ENCODE assay signal across 23 cellular contexts in the genomic region with DNA sequence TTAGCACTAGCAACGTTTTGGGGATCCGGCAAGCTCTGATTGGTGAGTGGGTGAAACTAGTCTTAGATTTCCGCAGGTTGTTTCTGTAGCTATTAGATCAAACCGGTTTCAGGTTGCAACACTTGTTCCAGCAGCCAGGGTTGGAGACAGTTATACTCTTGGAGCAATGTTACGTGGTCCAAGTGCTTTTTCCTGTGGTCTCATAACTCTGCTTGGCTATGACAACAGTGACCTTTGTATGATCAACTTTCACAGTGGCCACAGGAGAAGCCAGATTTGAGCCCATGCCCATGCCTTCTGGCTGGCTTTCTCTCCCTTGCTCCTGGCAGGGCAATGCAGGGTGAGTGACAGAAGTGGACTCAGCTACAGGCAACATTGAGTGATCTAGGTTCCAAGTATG.
DNase-seq lines count a peak whose midpoint lies in the region; ATAC-seq, FAIRE-seq and TF ChIP-seq lines count a peak whose summit lies in the region.
"Had no signal": no experiment of that assay in that cellular context is flagged by ENCODE, and none has a peak within 500 bp of the region (broad histone marks: within the 10 kb centered on the region; RNA-seq: fewer than 3 reads in every experiment).

No MANE protein-coding gene starts in this region.

- no peaks in the 10 kb centered on the region for H3K36me3 ChIP-seq in bronchial epithelial cell (ENCODE audit: control insufficient read depth, insufficient read depth, low read length)
- no peaks in the 10 kb centered on the region for H3K36me3 ChIP-seq in left lung
- H3K36me3 ChIP-seq: brain microvascular endothelial cell, neural progenitor cell, transverse colon had no signal

- ATAC-seq in Right ventricle myocardium superior (ENCODE audit: poor library complexity) (peak; percentile 22), Right ventricle myocardium inferior (no peak), left lung (peak; percentile 51)
- ATAC-seq: A549; activated T-cell treated with anti-CD3 and anti-CD28 coated beads, Interleukin-2, amount 50 U/mL, for 4 hours; stimulated activated naive B cell treated with anti-CD40 and anti-IgM and Interleukin-4, amounts not matched to agents 10 μg/mL and 1 μg/mL and 100 μg/mL, for 72 hours; T-helper 17 cell had no signal

- peaks cover 3 to 14% of the 10 kb centered on the region in 2 donors for H3K4me1 ChIP-seq in left lung

- no peak overlapping the region for H3K27ac Mint-ChIP-seq in type B pancreatic cell
- H3K27ac Mint-ChIP-seq: activated CD4-positive, alpha-beta memory T cell treated with anti-CD3 and anti-CD28 coated beads for 36 hours; activated naive CD8-positive, alpha-beta T cell; neural progenitor cell; stimulated activated naive B cell treated with anti-CD40 and anti-IgM and Interleukin-4, amounts not matched to agents 10 μg/mL and 1 μg/mL and 100 μg/mL, for 72 hours had no signal

- peak; percentile 23 for FAIRE-seq in bronchial epithelial cell (lab: Jason Lieb, UNC)
- FAIRE-seq: A549, HTR-8/SVneo had no signal

- peaks cover 24% of the 10 kb centered on the region for H3K27me3 Mint-ChIP-seq in type B pancreatic cell
- H3K27me3 Mint-ChIP-seq: activated CD4-positive, alpha-beta memory T cell treated with anti-CD3 and anti-CD28 coated beads for 36 hours; T-helper 17 cell had no signal

- no peaks in the 10 kb centered on the region for H3K9me3 ChIP-seq in left lung
- H3K9me3 ChIP-seq: A549, transverse colon had no signal

- DNase-seq in Right ventricle myocardium superior: no peak
- no peak for DNase-seq in Right ventricle myocardium inferior (ENCODE audit: missing footprints)
- peak; percentile 65 for DNase-seq in bronchial epithelial cell (ENCODE audit: low read depth)
- no peak for DNase-seq in left lung
- no peak for DNase-seq in type B pancreatic cell (ENCODE audit: extremely low spot score, unreplicated experiment)
- no peak for DNase-seq in stimulated activated CD8-positive, alpha-beta memory T cell treated with anti-CD3 and anti-CD28 coated beads, Interleukin-4, amount 100 ng/mL, for 48 hours
- DNase-seq in SIG-M5 treated with dmso at 0.1 percent for 504 hours (lab: John Stamatoyannopoulos, UW; ENCODE audit: unreplicated experiment): no peak
- no peak for DNase-seq in T-helper 1 cell
- DNase-seq: activated CD4-positive, alpha-beta memory T cell treated with anti-CD3 and anti-CD28 coated beads for 36 hours; activated T-cell treated with anti-CD3 and anti-CD28 coated beads, Interleukin-2, amount 50 U/mL, for 4 hours; brain microvascular endothelial cell; GOT3; NCI-H146; SIG-M5; stimulated activated CD4-positive, alpha-beta T cell treated with anti-CD3 and anti-CD28 coated beads, Interleukin-15, amount 100 ng/mL, for 24 hours; stimulated activated naive B cell treated with anti-CD40 and anti-IgM and Interleukin-4, amounts not matched to agents 10 μg/mL and 1 μg/mL and 100 μg/mL, for 72 hours; T-helper 17 cell; transverse colon had no signal

- no peaks in the 10 kb centered on the region for H3K36me3 Mint-ChIP-seq in type B pancreatic cell
- H3K36me3 Mint-ChIP-seq: activated CD4-positive, alpha-beta memory T cell treated with anti-CD3 and anti-CD28 coated beads for 36 hours; neural progenitor cell; stimulated activated naive B cell treated with anti-CD40 and anti-IgM and Interleukin-4, amounts not matched to agents 10 μg/mL and 1 μg/mL and 100 μg/mL, for 72 hours had no signal

- TF ChIP-seq CTCF in bronchial epithelial cell (IDR thresholded peaks at IDR 0.05; ENCODE audit: insufficient read depth, low read length, severe bottlenecking) (no peak), left lung (IDR thresholded peaks at IDR 0.05) (no peak), type B pancreatic cell (conservative IDR thresholded peaks at IDR 0.05) (no peak)

- H3K4me3 ChIP-seq in bronchial epithelial cell (ENCODE audit: low read depth, low read length): no peak overlapping the region
- H3K4me3 ChIP-seq in left lung: no peak overlapping the region
- H3K4me3 ChIP-seq: A549, transverse colon had no signal

- peak overlapping the region; percentile 51 for H3K4me3 Mint-ChIP-seq in type B pancreatic cell
- H3K4me3 Mint-ChIP-seq: activated CD4-positive, alpha-beta memory T cell treated with anti-CD3 and anti-CD28 coated beads for 36 hours; activated naive CD8-positive, alpha-beta T cell; activated T-cell treated with anti-CD3 and anti-CD28 coated beads, Interleukin-2, amount 50 U/mL, for 4 hours; neural progenitor cell; stimulated activated naive B cell treated with anti-CD40 and anti-IgM and Interleukin-4, amounts not matched to agents 10 μg/mL and 1 μg/mL and 100 μg/mL, for 72 hours; T-helper 17 cell had no signal

- no peaks in the 10 kb centered on the region for H3K9me3 Mint-ChIP-seq in type B pancreatic cell
- H3K9me3 Mint-ChIP-seq: activated CD4-positive, alpha-beta memory T cell treated with anti-CD3 and anti-CD28 coated beads for 36 hours; activated T-cell treated with anti-CD3 and anti-CD28 coated beads, Interleukin-2, amount 50 U/mL, for 4 hours; stimulated activated naive B cell treated with anti-CD40 and anti-IgM and Interleukin-4, amounts not matched to agents 10 μg/mL and 1 μg/mL and 100 μg/mL, for 72 hours had no signal

- H3K27me3 ChIP-seq in bronchial epithelial cell (ENCODE audit: control insufficient read depth, insufficient read depth, low read length) (no peaks in the 10 kb centered on the region), left lung (peaks cover 0 to 46% of the 10 kb centered on the region in 2 donors)
- H3K27me3 ChIP-seq: brain microvascular endothelial cell had no signal

- intact Hi-C loops in Right ventricle myocardium superior (cut with DNase I): no loop called here
- intact Hi-C loops in Right ventricle myocardium inferior (cut with DNase I): no loop called here
- intact Hi-C loops in left lung (cut with DNase I): no loop called here

- peaks cover 50% of the 10 kb centered on the region for H3K4me1 Mint-ChIP-seq in type B pancreatic cell (ENCODE audit: unreplicated experiment)

- no peak overlapping the region for H3K27ac ChIP-seq in left lung
- H3K27ac ChIP-seq: brain microvascular endothelial cell, neural progenitor cell, transverse colon, VCaP had no signal
